1 cellular context compared by ENCODE assay signal in the genomic region with DNA sequence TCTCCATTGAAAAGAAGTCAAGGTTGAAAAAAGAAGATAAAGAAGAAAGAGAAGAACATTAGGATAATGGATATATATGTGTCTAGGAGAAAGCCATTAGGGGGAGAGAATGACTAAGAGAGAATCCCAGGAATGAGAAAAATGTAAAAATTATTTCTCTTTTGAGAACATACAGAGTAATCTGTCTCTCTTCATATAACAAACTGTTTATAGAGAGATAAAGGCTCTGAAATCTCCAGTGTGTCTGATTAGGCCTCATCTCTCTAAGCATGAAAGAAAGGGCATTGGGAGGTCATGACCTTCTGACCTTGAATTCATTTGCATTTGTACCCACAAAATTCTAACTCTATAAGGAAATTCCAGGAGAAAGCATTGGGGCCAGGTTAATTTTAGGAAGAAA.
A peak's percentile ranks its signal among the peaks of the same experiment; 100 is the strongest.
TF ChIP-seq lines count a peak whose summit lies in the region.

No MANE protein-coding gene starts in this region.

TF ChIP-seq in K562, 482 proteins besides CTCF, POLR2A, EP300 and RAD21:
- peak; percentile 50 for TF ChIP-seq ESRRA (IDR thresholded peaks at IDR 0.05; ENCODE audit: borderline replicate concordance, low read depth)
- TF ChIP-seq MTA2 (IDR thresholded peaks at IDR 0.05; ENCODE audit: low read depth), result no peak
- TF ChIP-seq, protein P1, sequence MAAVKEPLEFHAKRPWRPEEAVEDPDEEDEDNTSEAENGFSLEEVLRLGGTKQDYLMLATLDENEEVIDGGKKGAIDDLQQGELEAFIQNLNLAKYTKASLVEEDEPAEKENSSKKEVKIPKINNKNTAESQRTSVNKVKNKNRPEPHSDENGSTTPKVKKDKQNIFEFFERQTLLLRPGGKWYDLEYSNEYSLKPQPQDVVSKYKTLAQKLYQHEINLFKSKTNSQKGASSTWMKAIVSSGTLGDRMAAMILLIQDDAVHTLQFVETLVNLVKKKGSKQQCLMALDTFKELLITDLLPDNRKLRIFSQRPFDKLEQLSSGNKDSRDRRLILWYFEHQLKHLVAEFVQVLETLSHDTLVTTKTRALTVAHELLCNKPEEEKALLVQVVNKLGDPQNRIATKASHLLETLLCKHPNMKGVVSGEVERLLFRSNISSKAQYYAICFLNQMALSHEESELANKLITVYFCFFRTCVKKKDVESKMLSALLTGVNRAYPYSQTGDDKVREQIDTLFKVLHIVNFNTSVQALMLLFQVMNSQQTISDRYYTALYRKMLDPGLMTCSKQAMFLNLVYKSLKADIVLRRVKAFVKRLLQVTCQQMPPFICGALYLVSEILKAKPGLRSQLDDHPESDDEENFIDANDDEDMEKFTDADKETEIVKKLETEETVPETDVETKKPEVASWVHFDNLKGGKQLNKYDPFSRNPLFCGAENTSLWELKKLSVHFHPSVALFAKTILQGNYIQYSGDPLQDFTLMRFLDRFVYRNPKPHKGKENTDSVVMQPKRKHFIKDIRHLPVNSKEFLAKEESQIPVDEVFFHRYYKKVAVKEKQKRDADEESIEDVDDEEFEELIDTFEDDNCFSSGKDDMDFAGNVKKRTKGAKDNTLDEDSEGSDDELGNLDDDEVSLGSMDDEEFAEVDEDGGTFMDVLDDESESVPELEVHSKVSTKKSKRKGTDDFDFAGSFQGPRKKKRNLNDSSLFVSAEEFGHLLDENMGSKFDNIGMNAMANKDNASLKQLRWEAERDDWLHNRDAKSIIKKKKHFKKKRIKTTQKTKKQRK (IDR thresholded peaks at IDR 0.05; ENCODE audit: borderline replicate concordance, low read depth, low read length), result no peak
- TF ChIP-seq ZNF174 (CRISPR knock-in tag; IDR thresholded peaks at IDR 0.05), result no peak
